ENCODE assay signal across 8 cellular contexts in the genomic region with DNA sequence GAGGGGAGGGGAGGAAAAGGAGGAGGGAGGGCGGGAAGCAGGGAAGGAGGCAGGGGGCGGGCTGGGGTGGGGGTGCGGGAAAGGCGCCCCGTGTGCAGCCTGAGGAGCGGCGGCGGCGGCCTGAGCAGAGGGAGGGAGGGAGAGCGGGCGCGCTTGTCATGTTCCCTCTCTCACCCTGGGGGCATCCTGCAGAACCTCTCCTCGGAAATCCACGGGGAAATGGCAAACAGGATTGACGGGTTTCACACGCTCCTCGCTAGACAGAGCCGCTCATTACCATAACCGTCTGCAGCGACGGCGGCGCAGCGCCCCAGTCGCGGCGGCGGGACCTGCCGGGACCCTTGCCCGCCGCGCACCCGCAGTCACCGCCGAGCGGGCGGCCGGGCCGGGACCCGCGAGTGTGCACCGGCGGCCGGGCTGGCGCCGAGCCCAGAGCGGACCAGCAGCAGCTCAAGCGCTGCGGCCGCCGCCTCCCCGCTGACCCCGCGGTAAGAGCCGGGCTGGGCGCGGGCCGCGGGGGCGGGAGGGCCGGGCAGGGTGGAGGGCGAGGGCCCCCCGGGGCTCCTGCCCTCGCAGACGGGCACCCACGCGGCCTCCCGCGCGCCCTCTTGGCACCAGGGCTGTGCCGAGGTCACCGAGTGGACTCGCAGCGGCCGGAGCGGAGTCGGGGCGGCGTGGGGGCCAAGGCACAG. TPM values are rescaled to one million over a fixed set of nuclear protein-coding genes. Genes with fewer than 3 reads are reported as not detected.
DNase-seq lines count a peak whose midpoint lies in the region; ATAC-seq and TF ChIP-seq lines count a peak whose summit lies in the region.

A gene (plus strand): TSS at position 273 of the 692 bp plus-strand sequence. CDS start 5,165 bp downstream, outside the sequence.

- H3K4me3 Mint-ChIP-seq in activated CD8-positive, alpha-beta T cell treated with anti-CD3 and anti-CD28 coated beads, Interleukin-2, amount 10 ng/mL, durations not matched to agents 7 days and 5 days = peak within 1 kb of the TSS; percentile 36
- peak within 1 kb of the TSS; percentile 91 for H3K4me3 Mint-ChIP-seq in glutamatergic neuron (ENCODE audit: unreplicated experiment)

- peak; percentile 70 for DNase-seq in COR-L47 (lab: John Stamatoyannopoulos, UW)
- DNase-seq in MG63 = peak; percentile 47
- no peak for DNase-seq in activated CD8-positive, alpha-beta T cell treated with anti-CD3 and anti-CD28 coated beads, Interleukin-2, amount 10 ng/mL, durations not matched to agents 7 days and 5 days
- DNase-seq in glutamatergic neuron = peak; percentile 66
- peak in 38 of 56 donors; percentile 19 to 76 (median 42) for DNase-seq in nucleus accumbens (lab: John Stamatoyannopoulos, UW)
- no peak for DNase-seq in NOMO-1 treated with DMSO at 0.1 percent for 48 hours (lab: John Stamatoyannopoulos, UW; ENCODE audit: unreplicated experiment)

- peaks cover 51% of the 10 kb centered on the region for H3K27me3 Mint-ChIP-seq in activated CD8-positive, alpha-beta T cell treated with anti-CD3 and anti-CD28 coated beads, Interleukin-2, amount 10 ng/mL, durations not matched to agents 7 days and 5 days (ENCODE audit: low read depth)
- H3K27me3 Mint-ChIP-seq in glutamatergic neuron (ENCODE audit: unreplicated experiment) = peaks cover 7% of the 10 kb centered on the region

- peaks cover 7% of the 10 kb centered on the region for H3K4me1 Mint-ChIP-seq in activated CD8-positive, alpha-beta T cell treated with anti-CD3 and anti-CD28 coated beads, Interleukin-2, amount 10 ng/mL, durations not matched to agents 7 days and 5 days (ENCODE audit: low read depth)
- H3K4me1 Mint-ChIP-seq in glutamatergic neuron (ENCODE audit: low read depth, unreplicated experiment) = peaks cover 16% of the 10 kb centered on the region

- TF ChIP-seq CTCF in glutamatergic neuron (IDR thresholded peaks at IDR 0.05; ENCODE audit: partially characterized antibody, unreplicated experiment) = no peak

- peak; percentile 34 for ATAC-seq in activated CD8-positive, alpha-beta T cell treated with anti-CD3 and anti-CD28 coated beads, Interleukin-2, amount 10 ng/mL, durations not matched to agents 7 days and 5 days
- ATAC-seq in HG03025 (IDR thresholded peaks at IDR 0.05; ENCODE audit: low FRiP score, unreplicated experiment) (no peak), HG03354 (IDR thresholded peaks at IDR 0.05; ENCODE audit: poor library complexity, severe bottlenecking, unreplicated experiment) (no peak)

- H3K36me3 ChIP-seq in MG63 = no peaks in the 10 kb centered on the region

- CTCF ChIA-PET in activated CD8-positive, alpha-beta T cell treated with anti-CD3 and anti-CD28 coated beads, Interleukin-2, amount 10 ng/mL, durations not matched to agents 7 days and 5 days (lab: Charles Lee) = no interaction called here

- H3K27ac Mint-ChIP-seq in activated CD8-positive, alpha-beta T cell treated with anti-CD3 and anti-CD28 coated beads, Interleukin-2, amount 10 ng/mL, durations not matched to agents 7 days and 5 days = no peak within 1 kb of the TSS
- H3K27ac Mint-ChIP-seq in glutamatergic neuron (ENCODE audit: unreplicated experiment) = no peak within 1 kb of the TSS

- no peaks in the 10 kb centered on the region for H3K36me3 Mint-ChIP-seq in activated CD8-positive, alpha-beta T cell treated with anti-CD3 and anti-CD28 coated beads, Interleukin-2, amount 10 ng/mL, durations not matched to agents 7 days and 5 days (ENCODE audit: low read depth)
- H3K36me3 Mint-ChIP-seq in glutamatergic neuron (ENCODE audit: unreplicated experiment) = no peaks in the 10 kb centered on the region

- no peaks in the 10 kb centered on the region for H3K9me3 Mint-ChIP-seq in activated CD8-positive, alpha-beta T cell treated with anti-CD3 and anti-CD28 coated beads, Interleukin-2, amount 10 ng/mL, durations not matched to agents 7 days and 5 days (ENCODE audit: insufficient read depth)
- H3K9me3 Mint-ChIP-seq in glutamatergic neuron (ENCODE audit: unreplicated experiment) = peaks cover 2% of the 10 kb centered on the region

- H3K4me3 ChIP-seq in MG63 = peak within 1 kb of the TSS; percentile 33

- POLR2A ChIA-PET in activated CD8-positive, alpha-beta T cell treated with anti-CD3 and anti-CD28 coated beads, Interleukin-2, amount 10 ng/mL, durations not matched to agents 7 days and 5 days (lab: Charles Lee) = no interaction called here

- peaks cover 54% of the 10 kb centered on the region for H3K27me3 ChIP-seq in MG63

- peaks cover 2% of the 10 kb centered on the region; the same call in 1 of the 2 replicates for H3K9me3 ChIP-seq in MG63

RNA-seq across cellular contexts. Expression of the gene that starts here (rescaled TPM):
- 0.69 TPM in 1 of 2 replicates, not detected in the other for total RNA-seq in MG63 (2014; rRNA removed; shearing (Covaris generic); ENCODE audit: low replicate concordance)
- total RNA-seq in activated CD8-positive, alpha-beta T cell treated with anti-CD3 and anti-CD28 coated beads, Interleukin-2, amount 10 ng/mL, durations not matched to agents 7 days and 5 days = not detected
- 1.5 TPM for total RNA-seq in glutamatergic neuron (ENCODE audit: unreplicated experiment)

Comparison
In these comparisons a context has a peak if more than half of its experiments do, and no peak if none do; other contexts are left out.
1. Peak in DNase-seq and H3K4me3 ChIP-seq in MG63; RNA of the gene not detected or under 1 TPM.
2. Peak in ATAC-seq in activated CD8-positive, alpha-beta T cell treated with anti-CD3 and anti-CD28 coated beads, Interleukin-2, amount 10 ng/mL, durations not matched to agents 7 days and 5 days; RNA of the gene not detected or under 1 TPM.
3. DNase-seq: peak in COR-L47 (single experiment), glutamatergic neuron (single experiment) and nucleus accumbens (38 of 56); none in activated CD8-positive, alpha-beta T cell treated with anti-CD3 and anti-CD28 coated beads, Interleukin-2, amount 10 ng/mL, durations not matched to agents 7 days and 5 days (single experiment) and NOMO-1 treated with DMSO at 0.1 percent for 48 hours (single experiment).